28 cellular contexts compared by ENCODE assay signal in genomic region chr3:45922950-45923590, GRCh38. TPM values are rescaled to one million over a fixed set of nuclear protein-coding genes. Genes with fewer than 3 reads are reported as not detected.
DNase-seq lines count a peak whose midpoint lies in the region; ATAC-seq and TF ChIP-seq lines count a peak whose summit lies in the region.
"Had no signal": no experiment of that assay in that cellular context is flagged by ENCODE, and none has a peak within 500 bp of the region (broad histone marks: within the 10 kb centered on the region; RNA-seq: fewer than 3 reads in every experiment).

No MANE protein-coding gene starts in this region.

- H3K9me3 Mint-ChIP-seq in stimulated activated naive B cell treated with anti-CD40 and anti-IgM and Interleukin-4, amounts not matched to agents 10 μg/mL and 1 μg/mL and 100 μg/mL, for 72 hours = no peaks in the 10 kb centered on the region
- H3K9me3 Mint-ChIP-seq: CD4-positive, alpha-beta memory T cell; GM23338; H9; HFFc6; IgD-negative memory B cell had no signal

- H3K9me3 ChIP-seq in heart left ventricle (no peaks in the 10 kb centered on the region), DND-41 (ENCODE audit: insufficient read depth, low read length, severe bottlenecking) (no peaks in the 10 kb centered on the region), T-helper 17 cell (ENCODE audit: control insufficient read depth, low read length, poor library complexity, severe bottlenecking) (no peaks in the 10 kb centered on the region), mesenchymal stem cell (ENCODE audit: control insufficient read depth, low read length) (no peaks in the 10 kb centered on the region)
- H3K9me3 ChIP-seq: A549; BLaER1 treated with 17β-estradiol and CSF1 and Interleukin-3, amounts not matched to agents 10 nM and 100 nM; Caco-2 had no signal

- H2AFZ ChIP-seq in DND-41 (ENCODE audit: low read depth, low read length) (no peak overlapping the region), mesenchymal stem cell (ENCODE audit: low read depth, low read length) (no peak overlapping the region)
- H2AFZ ChIP-seq: GM23338 had no signal

- H3K18ac ChIP-seq in mesenchymal stem cell (ENCODE audit: low read depth in 1 of 2, low read length in 2 of 2) = no peak overlapping the region

- no peak overlapping the region for H3K23ac ChIP-seq in mesenchymal stem cell (ENCODE audit: low read length in 2 of 2)

- H3K4me1 ChIP-seq in heart left ventricle = peaks cover 0 to 11% (median 0%) of the 10 kb centered on the region in 12 donors
- peaks cover 64% of the 10 kb centered on the region for H3K4me1 ChIP-seq in DND-41 (ENCODE audit: insufficient read depth, low read length)
- no peaks in the 10 kb centered on the region for H3K4me1 ChIP-seq in mesenchymal stem cell (ENCODE audit: control insufficient read depth, insufficient read depth, low read depth, low read length)
- H3K4me1 ChIP-seq: A549; BLaER1 treated with 17β-estradiol and CSF1 and Interleukin-3, amounts not matched to agents 10 nM and 100 nM; Caco-2 had no signal

- H3K4me2 ChIP-seq in DND-41 (ENCODE audit: insufficient read depth, low read length) (no peak overlapping the region), mesenchymal stem cell (ENCODE audit: low read length, poor library complexity, severe bottlenecking) (no peak overlapping the region)
- H3K4me2 ChIP-seq: A549; BLaER1 treated with 17β-estradiol and CSF1 and Interleukin-3, amounts not matched to agents 10 nM and 100 nM; GM23338; KMS-11 had no signal

- peaks cover 96% of the 10 kb centered on the region for H3K79me2 ChIP-seq in DND-41 (ENCODE audit: insufficient read depth, low read length)

- no peak for TF ChIP-seq CTCF in heart left ventricle (IDR thresholded peaks at IDR 0.05)
- TF ChIP-seq CTCF in DND-41 (IDR thresholded peaks at IDR 0.05; ENCODE audit: borderline replicate concordance, extremely low read depth, low read length, poor library complexity, severe bottlenecking) = no peak

- peak overlapping the region; percentile 25 for H3K4me3 Mint-ChIP-seq in T-helper 17 cell
- no peak overlapping the region for H3K4me3 Mint-ChIP-seq in stimulated activated naive B cell treated with anti-CD40 and anti-IgM and Interleukin-4, amounts not matched to agents 10 μg/mL and 1 μg/mL and 100 μg/mL, for 72 hours
- H3K4me3 Mint-ChIP-seq: GM23338, H9, HFFc6, IgD-negative memory B cell had no signal

- peak overlapping the region; percentile 41 for H3K27ac Mint-ChIP-seq in T-helper 17 cell
- peak overlapping the region; percentile 70 for H3K27ac Mint-ChIP-seq in stimulated activated naive B cell treated with anti-CD40 and anti-IgM and Interleukin-4, amounts not matched to agents 10 μg/mL and 1 μg/mL and 100 μg/mL, for 72 hours
- H3K27ac Mint-ChIP-seq: GM23338, H9, HFFc6 had no signal

- H2BK5ac ChIP-seq in mesenchymal stem cell (ENCODE audit: low read depth, low read length, poor library complexity, severe bottlenecking) = no peak overlapping the region

- no peak overlapping the region for H4K8ac ChIP-seq in mesenchymal stem cell (ENCODE audit: low read length)

- H3K27me3 ChIP-seq in heart left ventricle (no peaks in the 10 kb centered on the region), DND-41 (ENCODE audit: insufficient read depth, low read length, poor library complexity) (no peaks in the 10 kb centered on the region), mesenchymal stem cell (ENCODE audit: control insufficient read depth in 1 of 2, insufficient read depth in 1 of 2, low read length in 2 of 2) (no peaks in the 10 kb centered on the region)
- H3K27me3 ChIP-seq: BLaER1 treated with 17β-estradiol and CSF1 and Interleukin-3, amounts not matched to agents 10 nM and 100 nM had no signal

- H2BK15ac ChIP-seq in mesenchymal stem cell (ENCODE audit: low read depth, poor library complexity, severe bottlenecking) = no peak overlapping the region

- H3K27ac ChIP-seq in heart left ventricle = peak overlapping the region in 1 of 12 donors; percentile 7
- peak overlapping the region; percentile 99 for H3K27ac ChIP-seq in DND-41 (ENCODE audit: low read length)
- no peak overlapping the region for H3K27ac ChIP-seq in mesenchymal stem cell (ENCODE audit: low read length, poor library complexity, severe bottlenecking)
- H3K27ac ChIP-seq: A549; BLaER1 treated with 17β-estradiol and CSF1 and Interleukin-3, amounts not matched to agents 10 nM and 100 nM; KMS-11 had no signal

- no peak overlapping the region for H2BK12ac ChIP-seq in mesenchymal stem cell (ENCODE audit: low read length in 2 of 2)

- H3K4me1 Mint-ChIP-seq in T-helper 17 cell = peaks cover 8% of the 10 kb centered on the region
- peaks cover 2 to 5% of the 10 kb centered on the region in 2 donors for H3K4me1 Mint-ChIP-seq in stimulated activated naive B cell treated with anti-CD40 and anti-IgM and Interleukin-4, amounts not matched to agents 10 μg/mL and 1 μg/mL and 100 μg/mL, for 72 hours
- H3K4me1 Mint-ChIP-seq: GM23338, H9, IgD-negative memory B cell had no signal

- H2AK5ac ChIP-seq in mesenchymal stem cell (ENCODE audit: low read length, severe bottlenecking) = no peak overlapping the region

- no peaks in the 10 kb centered on the region for H3K79me1 ChIP-seq in mesenchymal stem cell (replicated peaks; ENCODE audit: low read length, poor library complexity, severe bottlenecking)

- H4K20me1 ChIP-seq in DND-41 (ENCODE audit: insufficient read depth, low read length) = no peaks in the 10 kb centered on the region
- H4K20me1 ChIP-seq: BLaER1 treated with 17β-estradiol and CSF1 and Interleukin-3, amounts not matched to agents 10 nM and 100 nM had no signal

- no peak overlapping the region for H2BK120ac ChIP-seq in mesenchymal stem cell (ENCODE audit: low read depth, low read length)

- H3K36me3 ChIP-seq in heart left ventricle (peaks cover 0 to 95% (median 85%) of the 10 kb centered on the region in 9 donors), DND-41 (ENCODE audit: insufficient read depth, low read length) (peaks cover 90% of the 10 kb centered on the region), mesenchymal stem cell (ENCODE audit: control insufficient read depth in 1 of 2, insufficient read depth in 2 of 2, low read depth in 1 of 2, low read length in 2 of 2) (peaks cover 32 to 76% of the 10 kb centered on the region in 2 experiments)

- no peak overlapping the region for H3K4ac ChIP-seq in mesenchymal stem cell (ENCODE audit: low read depth in 1 of 2, low read length in 2 of 2)

- H3K4me3 ChIP-seq in heart left ventricle (no peak overlapping the region), DND-41 (ENCODE audit: low read depth in 1 of 2, low read length in 2 of 2) (no peak overlapping the region), mesenchymal stem cell (ENCODE audit: insufficient read depth in 1 of 2, low read depth in 1 of 2, low read length in 2 of 2) (no peak overlapping the region)
- H3K4me3 ChIP-seq: A549; BLaER1 treated with 17β-estradiol and CSF1 and Interleukin-3, amounts not matched to agents 10 nM and 100 nM; GM12878; GM23338 had no signal

- no peak for DNase-seq in heart left ventricle
- DNase-seq in Right ventricle myocardium superior = no peak
- DNase-seq in DND-41 = no peak
- no peak for DNase-seq in T-helper 17 cell
- no peak for DNase-seq in stimulated activated naive B cell treated with anti-CD40 and anti-IgM and Interleukin-4, amounts not matched to agents 10 μg/mL and 1 μg/mL and 100 μg/mL, for 72 hours
- DNase-seq in mesenchymal stem cell = no peak
- DNase-seq: Caco-2; CD4-positive, alpha-beta memory T cell; GDM1; H9; NCI-H1048; NCI-H1417; NCI-H1694; NCI-H2029 treated with DMSO at 0.1 percent for 48 hours; NCI-H2227 treated with DMSO at 0.1 percent for 48 hours; NCI-H526 treated with DMSO at 0.1 percent for 48 hours; RPMI8226; SHP77 had no signal

- no peaks in the 10 kb centered on the region for H3K27me3 Mint-ChIP-seq in T-helper 17 cell
- H3K27me3 Mint-ChIP-seq in stimulated activated naive B cell treated with anti-CD40 and anti-IgM and Interleukin-4, amounts not matched to agents 10 μg/mL and 1 μg/mL and 100 μg/mL, for 72 hours = no peaks in the 10 kb centered on the region
- H3K27me3 Mint-ChIP-seq: CD4-positive, alpha-beta memory T cell; IgD-negative memory B cell had no signal

- 82 to 92% (median 88%) methylated on average over 4 of the region's 4 CpGs for WGBS in heart left ventricle, 4 donors
- 100% methylated on average over 3 of the region's 4 CpGs for WGBS in mesenchymal stem cell

- no peak overlapping the region for H3K9ac ChIP-seq in DND-41 (ENCODE audit: low read depth, low read length)
- no peak overlapping the region for H3K9ac ChIP-seq in mesenchymal stem cell (ENCODE audit: low read length)
- H3K9ac ChIP-seq: BLaER1 treated with 17β-estradiol and CSF1 and Interleukin-3, amounts not matched to agents 10 nM and 100 nM; KMS-11 had no signal

- H3K14ac ChIP-seq in mesenchymal stem cell (ENCODE audit: low read length in 2 of 2) = no peak overlapping the region

- intact Hi-C loops in heart left ventricle (cut with DNase I) = loop anchor here in 3 of 10 donors (10.0 kb wide), 1 partner anchor 158 kb away; no protein-coding TSS in a partner anchor
- intact Hi-C loops in Right ventricle myocardium superior (cut with DNase I) = no loop called here

- peak; percentile 40 to 76 (median 60) for ATAC-seq in heart left ventricle
- no peak for ATAC-seq in Right ventricle myocardium superior (ENCODE audit: poor library complexity)
- no peak for ATAC-seq in DND-41 (ENCODE audit: insufficient read depth, low read depth)
- ATAC-seq in T-helper 17 cell = no peak
- ATAC-seq in stimulated activated naive B cell treated with anti-CD40 and anti-IgM and Interleukin-4, amounts not matched to agents 10 μg/mL and 1 μg/mL and 100 μg/mL, for 72 hours (replicated peaks) = no peak
- ATAC-seq in HG03039 (IDR thresholded peaks at IDR 0.05; ENCODE audit: unreplicated experiment) = no peak
- ATAC-seq: A549, GM12878, GM23338 had no signal

- no peak overlapping the region for H4K91ac ChIP-seq in mesenchymal stem cell (ENCODE audit: low read length)

- H3K36me3 Mint-ChIP-seq in T-helper 17 cell (ENCODE audit: low read depth) = peaks cover 8% of the 10 kb centered on the region
- peaks cover 40 to 60% of the 10 kb centered on the region in 2 donors for H3K36me3 Mint-ChIP-seq in stimulated activated naive B cell treated with anti-CD40 and anti-IgM and Interleukin-4, amounts not matched to agents 10 μg/mL and 1 μg/mL and 100 μg/mL, for 72 hours

- no peak for TF ChIP-seq POLR2A in heart left ventricle (IDR thresholded peaks at IDR 0.05)

RNA-seq across cellular contexts. Expression of gene CXCR6, which starts 20.2 kb away (rescaled TPM):
- total RNA-seq in heart left ventricle = 1 to 10 TPM in 2 of 9 donors, under 1 TPM in 4, not detected in 3; 0.20 to 2.1 (median 0.32) TPM
- under 1 TPM; 0.19 to 0.28 TPM for polyA plus RNA-seq in heart left ventricle
- total RNA-seq in Right ventricle myocardium superior = 0.22 TPM
- 1 to 10 TPM; 2.0 to 4.4 TPM for total RNA-seq in T-helper 17 cell
- polyA plus RNA-seq in mesenchymal stem cell (2013, experiment 1 of 2) = not detected
- not detected for polyA plus RNA-seq in mesenchymal stem cell (2013, experiment 2 of 2)
- total RNA-seq: Caco-2, GM12878, GM23338, H9, HFFc6, SK-MEL-5 had no signal
- polyA plus RNA-seq: A549 had no signal

RNA-seq across cellular contexts. Expression of gene CCR9, which starts 36.7 kb away (rescaled TPM):
- total RNA-seq in heart left ventricle (not detected), Right ventricle myocardium superior (not detected), T-helper 17 cell (1 to 10 TPM; 4.0 to 4.7 TPM)
- polyA plus RNA-seq in heart left ventricle = under 1 TPM in 1 of 2 donors, not detected in 1; 0.03 TPM
- polyA plus RNA-seq in mesenchymal stem cell (2013, experiment 1 of 2) = not detected
- not detected for polyA plus RNA-seq in mesenchymal stem cell (2013, experiment 2 of 2)
- total RNA-seq: Caco-2, GM23338, H9, HFFc6, NCI-H460, SK-MEL-5 had no signal
- polyA plus RNA-seq: A549, GM23338 had no signal

Comparison
In these comparisons a context has a peak if more than half of its experiments do, and no peak if none do; other contexts are left out.
1. ATAC-seq: peak in heart left ventricle (4 of 4); none in Right ventricle myocardium superior (single experiment), DND-41 (single experiment), T-helper 17 cell (single experiment), stimulated activated naive B cell treated with anti-CD40 and anti-IgM and Interleukin-4, amounts not matched to agents 10 μg/mL and 1 μg/mL and 100 μg/mL, for 72 hours (0 of 2) and HG03039 (single experiment).